15 cellular contexts compared by ENCODE assay signal in genomic region chr3:35673017-35673416, GRCh38. TPM values are rescaled to one million over a fixed set of nuclear protein-coding genes. Genes with fewer than 3 reads are reported as not detected.
DNase-seq lines count a peak whose midpoint lies in the region; ATAC-seq and TF ChIP-seq lines count a peak whose summit lies in the region.
"Had no signal": no experiment of that assay in that cellular context is flagged by ENCODE, and none has a peak within 500 bp of the region (broad histone marks: within the 10 kb centered on the region; RNA-seq: fewer than 3 reads in every experiment).

No MANE protein-coding gene starts in this region.

- peak overlapping the region; percentile 100 for H3K27ac ChIP-seq in OCI-LY1 (ENCODE audit: low read depth, low read length, poor library complexity, severe bottlenecking)
- peak overlapping the region; percentile 65 for H3K27ac ChIP-seq in angular gyrus (ENCODE audit: low read depth, low read length)
- peak overlapping the region; percentile 31 for H3K27ac ChIP-seq in substantia nigra (ENCODE audit: low read depth, low read length, poor library complexity, severe bottlenecking)
- H3K27ac ChIP-seq: A549, C4-2B, HL-60 had no signal

- H3K27me3 ChIP-seq in OCI-LY1 (ENCODE audit: insufficient read depth, low read length) = no peaks in the 10 kb centered on the region
- H3K27me3 ChIP-seq: BE2C had no signal

- peaks cover 41% of the 10 kb centered on the region for H3K79me2 ChIP-seq in OCI-LY1 (ENCODE audit: insufficient read depth, low read length)

- H3K27me3 Mint-ChIP-seq in glutamatergic neuron (ENCODE audit: unreplicated experiment) = peaks cover 3% of the 10 kb centered on the region
- H3K27me3 Mint-ChIP-seq: CD4-positive, alpha-beta memory T cell had no signal

- peaks cover 100% of the 10 kb centered on the region for H3K4me1 ChIP-seq in OCI-LY1 (ENCODE audit: insufficient read depth, low read length, severe bottlenecking)
- H3K4me1 ChIP-seq: A549, BE2C had no signal

- no peaks in the 10 kb centered on the region for H3K36me3 Mint-ChIP-seq in glutamatergic neuron (ENCODE audit: unreplicated experiment)
- H3K36me3 Mint-ChIP-seq: CD4-positive, alpha-beta memory T cell had no signal

- DNase-seq in glutamatergic neuron = no peak
- DNase-seq in substantia nigra (lab: John Stamatoyannopoulos, UW) = peak in 1 of 49 donors; percentile 33
- DNase-seq in activated CD4-positive, CD25-positive, alpha-beta regulatory T cell (lab: John Stamatoyannopoulos, UW) = no peak
- no peak for DNase-seq in mesenteric fat pad (ENCODE audit: low spot score)
- DNase-seq: BE2C; CD4-positive, alpha-beta memory T cell; DMS79 treated with DMSO at 0.1 percent for 48 hours; GF-D8 had no signal

- H4K20me1 ChIP-seq in OCI-LY1 (ENCODE audit: insufficient read depth, low read length) = no peaks in the 10 kb centered on the region

- no peaks in the 10 kb centered on the region for H3K36me3 ChIP-seq in OCI-LY1 (ENCODE audit: insufficient read depth, low read length)
- H3K36me3 ChIP-seq: BE2C had no signal

- H3K9ac ChIP-seq in OCI-LY1 (ENCODE audit: low read length) = peak overlapping the region; percentile 82

- no peak for ATAC-seq in HG02571 (IDR thresholded peaks at IDR 0.05; ENCODE audit: unreplicated experiment)
- ATAC-seq: A549, HCT116 had no signal

- TF ChIP-seq CTCF in OCI-LY1 (IDR thresholded peaks at IDR 0.05; ENCODE audit: low read length) (0 out of 2 replicates have a peak, but pooled peaks have one; percentile 13), glutamatergic neuron (IDR thresholded peaks at IDR 0.05; ENCODE audit: partially characterized antibody, unreplicated experiment) (no peak)

- H3K4me3 Mint-ChIP-seq in glutamatergic neuron (ENCODE audit: unreplicated experiment) = no peak overlapping the region
- H3K4me3 Mint-ChIP-seq: CD4-positive, alpha-beta memory T cell had no signal

- H3K4me1 Mint-ChIP-seq in glutamatergic neuron (ENCODE audit: low read depth, unreplicated experiment) = peaks cover 50% of the 10 kb centered on the region
- H3K4me1 Mint-ChIP-seq: CD4-positive, alpha-beta memory T cell had no signal

- H3F3A ChIP-seq in OCI-LY1 (ENCODE audit: insufficient read depth, low read length) = peaks cover 4% of the 10 kb centered on the region; the same call in 1 of the 2 replicates

- H3K4me2 ChIP-seq in OCI-LY1 (ENCODE audit: low read length) = peak overlapping the region; percentile 85
- H3K4me2 ChIP-seq: A549 had no signal

- peak overlapping the region; percentile 71 for H3K4me3 ChIP-seq in OCI-LY1 (ENCODE audit: low read depth, low read length, poor library complexity, severe bottlenecking)
- H3K4me3 ChIP-seq: A549 had no signal

- no peaks in the 10 kb centered on the region for H3K9me2 ChIP-seq in OCI-LY1 (ENCODE audit: low read depth, low read length)

- peak overlapping the region; percentile 60 for H3K27ac Mint-ChIP-seq in glutamatergic neuron (ENCODE audit: unreplicated experiment)
- H3K27ac Mint-ChIP-seq: CD4-positive, alpha-beta memory T cell had no signal

- H3K9me3 ChIP-seq in OCI-LY1 (ENCODE audit: low read length) = no peaks in the 10 kb centered on the region
- H3K9me3 ChIP-seq: A549, BE2C had no signal

- no peak overlapping the region for H2AFZ ChIP-seq in OCI-LY1 (ENCODE audit: low read length)

- H3K9me3 Mint-ChIP-seq in glutamatergic neuron (ENCODE audit: unreplicated experiment) = peaks cover 8% of the 10 kb centered on the region

RNA-seq across cellular contexts. Expression of gene ARPP21, which starts 33.7 kb away (rescaled TPM):
- total RNA-seq in glutamatergic neuron (ENCODE audit: unreplicated experiment) = 10.3 TPM
- 0.29 TPM for total RNA-seq in mesenteric fat pad
- total RNA-seq: CD4-positive, alpha-beta memory T cell had no signal

Comparison
In these comparisons a context has a peak if more than half of its experiments do, and no peak if none do; other contexts are left out.
1. H3K27ac ChIP-seq: peak in every context shown above with its lines; median percentile 100 in OCI-LY1; 65 in angular gyrus; 31 in substantia nigra.